Comparison of ENCODE assay signal across 21 cellular contexts in the genomic region with DNA sequence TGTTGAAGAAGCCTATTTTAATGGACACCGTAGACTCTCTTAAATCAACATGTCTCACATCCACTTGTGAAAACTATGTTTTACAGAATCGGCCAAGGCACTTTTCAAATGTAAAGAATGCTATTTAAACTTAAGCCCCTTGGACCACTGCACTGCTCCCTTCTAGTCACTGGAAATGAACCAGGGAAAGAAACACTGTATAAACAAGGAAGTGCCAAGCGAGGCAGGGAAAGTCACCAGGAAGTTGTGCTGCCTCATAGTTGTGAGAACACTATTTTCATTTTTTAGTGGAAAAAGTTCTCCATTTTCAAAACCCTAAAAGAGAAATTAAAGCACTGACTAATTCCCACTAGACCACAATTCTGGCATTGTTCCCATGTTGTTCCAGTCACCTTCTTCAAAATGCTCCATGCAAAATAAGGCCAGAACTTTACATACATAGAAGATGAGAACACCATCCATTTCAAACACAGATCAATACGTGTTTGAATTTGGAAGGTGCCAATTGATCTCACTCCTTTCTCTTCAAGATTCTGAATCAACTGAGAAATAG. TPM values are rescaled to one million over a fixed set of nuclear protein-coding genes. Genes with fewer than 3 reads are reported as not detected.
DNase-seq lines count a peak whose midpoint lies in the region; ATAC-seq, FAIRE-seq and TF ChIP-seq lines count a peak whose summit lies in the region.
"Had no signal": no experiment of that assay in that cellular context is flagged by ENCODE, and none has a peak within 500 bp of the region (broad histone marks: within the 10 kb centered on the region; RNA-seq: fewer than 3 reads in every experiment).

No MANE protein-coding gene starts in this region.

- H3K9ac ChIP-seq in H1 (replicated peaks in 1 of 4; ENCODE audit: extremely low read depth in 1 of 4, low read depth in 3 of 4, low read length in 3 of 4) = no peak overlapping the region

- H4K91ac ChIP-seq in H1 (replicated peaks; ENCODE audit: insufficient read length, low read length) = no peak overlapping the region

- DNase-seq in activated CD4-positive, alpha-beta T cell treated with anti-CD3 and anti-CD28 coated beads, Interleukin-2, amount 10 ng/mL, durations not matched to agents 24 days and 14 days = no peak
- DNase-seq in activated CD4-positive, alpha-beta T cell treated with anti-CD3 and anti-CD28 coated beads for 48 hours = no peak
- DNase-seq in A172 (ENCODE audit: low spot score) = peak; percentile 11
- DNase-seq in LHCN-M2 (ENCODE audit: low read depth) = peak; percentile 59
- DNase-seq in H1 (ENCODE audit: low read depth in 1 of 2, low spot score in 2 of 2) = no peak
- DNase-seq in NCI-H2081 (lab: John Stamatoyannopoulos, UW) = no peak
- DNase-seq in NCI-H510A (lab: John Stamatoyannopoulos, UW) = no peak
- DNase-seq: C1 segment of cervical spinal cord, DMS53, GOT3, HFFc6, KBM-7, MM.1S, NCI-H1105 treated with DMSO at 0.1 percent for 48 hours, NCI-H187, NCI-H446 treated with DMSO at 0.1 percent for 48 hours, NCI-H82 had no signal

- H3K4me1 ChIP-seq in H1 (replicated peaks in 1 of 4; ENCODE audit: control insufficient read depth in 3 of 4, insufficient read depth in 4 of 4, low read length in 3 of 4) = peaks cover 0 to 6% (median 1%) of the 10 kb centered on the region in 4 experiments; a peak in 2 of 7 replicates

- no peak for TF ChIP-seq EP300 in H1 (IDR thresholded peaks at IDR 0.05; ENCODE audit: borderline replicate concordance in 1 of 2, low read depth in 2 of 2, low read length in 2 of 2)

- peaks cover 14% of the 10 kb centered on the region for H3K9me3 Mint-ChIP-seq in activated CD4-positive, alpha-beta T cell treated with anti-CD3 and anti-CD28 coated beads, Interleukin-2, amount 10 ng/mL, durations not matched to agents 24 days and 14 days
- H3K9me3 Mint-ChIP-seq: HFFc6 had no signal

- no peaks in the 10 kb centered on the region for H3K27me3 ChIP-seq in H1 (replicated peaks in 1 of 4; ENCODE audit: control insufficient read depth in 3 of 4, extremely low read depth in 1 of 4, insufficient read depth in 3 of 4, low read length in 3 of 4)

- H2BK12ac ChIP-seq in H1 (ENCODE audit: low read depth, low read length) = no peak overlapping the region

- no peaks in the 10 kb centered on the region for H3K9me3 ChIP-seq in H1 (ENCODE audit: insufficient read depth in 2 of 2, low read depth in 1 of 2, low read length in 1 of 2)

- TF ChIP-seq CTCF in H1 (IDR thresholded peaks at IDR 0.05; ENCODE audit: control extremely low read depth in 1 of 3, insufficient read depth in 1 of 3, low read depth in 1 of 3, low read length in 3 of 3) = no peak

- H3K4me2 ChIP-seq in H1 (ENCODE audit: insufficient read depth in 1 of 2, low read depth in 2 of 2, low read length in 2 of 2) = no peak overlapping the region

- H2BK5ac ChIP-seq in H1 (ENCODE audit: low read depth, low read length) = no peak overlapping the region

- H4K5ac ChIP-seq in H1 (ENCODE audit: insufficient read length, low read depth, low read length) = no peak overlapping the region

- H4K8ac ChIP-seq in H1 (ENCODE audit: extremely low read depth, insufficient read depth, low read length) = no peak overlapping the region

- no peak overlapping the region for H3K4me3 ChIP-seq in H1 (ENCODE audit: extremely low read depth in 1 of 4, insufficient read depth in 2 of 4, low read depth in 3 of 4, low read length in 4 of 4)

- no peaks in the 10 kb centered on the region for H3K79me1 ChIP-seq in H1 (ENCODE audit: low read depth, low read length)

- H2BK15ac ChIP-seq in H1 (ENCODE audit: low read length) = no peak overlapping the region

- H2AFZ ChIP-seq in H1 (ENCODE audit: low read length) = no peak overlapping the region

- H3K4me1 Mint-ChIP-seq in activated CD4-positive, alpha-beta T cell treated with anti-CD3 and anti-CD28 coated beads, Interleukin-2, amount 10 ng/mL, durations not matched to agents 24 days and 14 days = peaks cover 28% of the 10 kb centered on the region

- no peaks in the 10 kb centered on the region for H3K79me2 ChIP-seq in H1 (ENCODE audit: control insufficient read depth in 1 of 2, insufficient read depth in 2 of 2, low read length in 2 of 2)

- no peak overlapping the region for H2BK20ac ChIP-seq in H1 (ENCODE audit: low read length)

- no peak for TF ChIP-seq RAD21 in H1 (IDR thresholded peaks at IDR 0.05 in 1 of 2, conservative IDR thresholded peaks at IDR 0.05 in 1 of 2; ENCODE audit: low read depth in 2 of 2, low read length in 2 of 2)

- H3K36me3 ChIP-seq in H1 (ENCODE audit: control insufficient read depth in 2 of 4, insufficient read depth in 4 of 4, low read length in 3 of 4) = no peaks in the 10 kb centered on the region

- H3K27ac ChIP-seq in H1 (ENCODE audit: low read depth, low read length) = no peak overlapping the region

- H2AK5ac ChIP-seq in H1 (ENCODE audit: low read depth, low read length) = no peak overlapping the region

- intact Hi-C loops in activated CD4-positive, alpha-beta T cell treated with anti-CD3 and anti-CD28 coated beads, Interleukin-2, amount 10 ng/mL, durations not matched to agents 24 days and 14 days (cut with micrococcal nuclease) = no loop called here

- WGBS in H1 (ENCODE audit: extremely low coverage in 1 of 2, insufficient coverage in 1 of 2, insufficient read length in 1 of 2, insufficient replicate concordance in 2 of 2, low coverage in 1 of 2, low lambda C conversion rate in 2 of 2, missing lambda C conversion rate in 1 of 2), 2 experiments = 87% methylated on average over 4 of the region's 4 CpGs; no CpG with 5 or more reads in 1 of the 2 experiments

- no peak overlapping the region for H3K4me3 Mint-ChIP-seq in activated CD4-positive, alpha-beta T cell treated with anti-CD3 and anti-CD28 coated beads, Interleukin-2, amount 10 ng/mL, durations not matched to agents 24 days and 14 days
- H3K4me3 Mint-ChIP-seq: HFFc6 had no signal

- no peaks in the 10 kb centered on the region for H4K20me1 ChIP-seq in H1 (replicated peaks in 1 of 2; ENCODE audit: control insufficient read depth in 1 of 2, insufficient read depth in 2 of 2, low read length in 2 of 2)

- H3K36me3 Mint-ChIP-seq in activated CD4-positive, alpha-beta T cell treated with anti-CD3 and anti-CD28 coated beads, Interleukin-2, amount 10 ng/mL, durations not matched to agents 24 days and 14 days (ENCODE audit: low read depth) = peaks cover 12% of the 10 kb centered on the region

- H3K27ac Mint-ChIP-seq in activated CD4-positive, alpha-beta T cell treated with anti-CD3 and anti-CD28 coated beads, Interleukin-2, amount 10 ng/mL, durations not matched to agents 24 days and 14 days = peak overlapping the region; percentile 18
- H3K27ac Mint-ChIP-seq: HFFc6 had no signal

- no peak for ATAC-seq in HG03521 (IDR thresholded peaks at IDR 0.05; ENCODE audit: unreplicated experiment)

- H3K56ac ChIP-seq in H1 (replicated peaks; ENCODE audit: insufficient read length, low read depth, low read length) = no peak overlapping the region

- FAIRE-seq in H1 (lab: Jason Lieb, UNC) = peak; percentile 39
- FAIRE-seq: A204.1, G401.6, RCC 7860 had no signal

- no peak overlapping the region for H3K14ac ChIP-seq in H1 (ENCODE audit: insufficient read length)

- TF ChIP-seq POLR2A in H1 (IDR thresholded peaks at IDR 0.05; ENCODE audit: control extremely low read depth in 1 of 2, low read depth in 2 of 2, low read length in 2 of 2) = no peak

- no peak overlapping the region for H2BK120ac ChIP-seq in H1 (replicated peaks; ENCODE audit: low read depth, low read length)

- H3K27me3 Mint-ChIP-seq in activated CD4-positive, alpha-beta T cell treated with anti-CD3 and anti-CD28 coated beads, Interleukin-2, amount 10 ng/mL, durations not matched to agents 24 days and 14 days = no peaks in the 10 kb centered on the region

- H3K4ac ChIP-seq in H1 (replicated peaks; ENCODE audit: insufficient read length, low read depth, low read length) = no peak overlapping the region

- H3K23me2 ChIP-seq in H1 (ENCODE audit: low read depth, low read length) = no peaks in the 10 kb centered on the region

- no peak overlapping the region for H3K18ac ChIP-seq in H1 (ENCODE audit: extremely low read depth, low read length)

- CTCF ChIA-PET in H1 (lab: Charles Lee; ENCODE audit: partially characterized antibody) = no interaction called here

- POLR2A ChIA-PET in H1 (lab: Charles Lee; ENCODE audit: partially characterized antibody) = no interaction called here

- H3K23ac ChIP-seq in H1 (ENCODE audit: insufficient read length) = no peak overlapping the region

TF ChIP-seq in H1, 55 proteins besides CTCF, POLR2A, EP300 and RAD21:
- no peak for TF ChIP-seq POLR2AphosphoS5 (IDR thresholded peaks at IDR 0.05; ENCODE audit: low read depth, low read length)
- TF ChIP-seq RXRA (IDR thresholded peaks at IDR 0.05; ENCODE audit: insufficient read depth, low read depth, low read length) = no peak
- TF ChIP-seq KDM4A (IDR thresholded peaks at IDR 0.05; ENCODE audit: low read depth, low read length, severe bottlenecking) = no peak
- no peak for TF ChIP-seq KDM5A (IDR thresholded peaks at IDR 0.05; ENCODE audit: low read length)
- TF ChIP-seq RNF2 (IDR thresholded peaks at IDR 0.05; ENCODE audit: borderline replicate concordance, low read depth, low read length, missing control alignments, poor library complexity, severe bottlenecking) = no peak
- no peak for TF ChIP-seq SRF (IDR thresholded peaks at IDR 0.05; ENCODE audit: low read depth, low read length)
- TF ChIP-seq ZNF274 (IDR thresholded peaks at IDR 0.05; ENCODE audit: borderline replicate concordance, extremely low read depth, low read length) = no peak

RNA-seq across cellular contexts. Expression of a gene that starts 13.5 kb away (rescaled TPM):
- total RNA-seq in activated CD4-positive, alpha-beta T cell treated with anti-CD3 and anti-CD28 coated beads, Interleukin-2, amount 10 ng/mL, durations not matched to agents 24 days and 14 days = 2.1 and 2.5 TPM in 2 replicates
- total RNA-seq in A172 (2014; rRNA removed; shearing (Covaris generic)) = 0.31 TPM in 1 of 2 replicates, not detected in the other
- total RNA-seq in LHCN-M2 (2014; rRNA removed) = 2.4 and 3.7 TPM in 2 replicates
- polyA plus RNA-seq in LHCN-M2 (2012) = 0.33 TPM
- 21.4 and 21.6 TPM in 2 replicates for total RNA-seq in H1 (2021; fragmentation: NEBNext Ultra II Directional; extraction: Animal tissue kit (Norgen Biotek cat#: 25700))
- polyA plus RNA-seq in H1 (2011; rRNA removed) = 0.56 and 0.58 TPM in 2 replicates
- 0.79 TPM for polyA plus RNA-seq in H1 (2011; cell fraction: cytosol; rRNA removed)
- polyA plus RNA-seq in H1 (2011; cell fraction: nucleus; rRNA removed) = 1.7 TPM
- polyA plus RNA-seq in H1 (2012, experiment 1 of 2) = 0.82 to 1.5 TPM (median 1.3 TPM) in 4 replicates
- polyA plus RNA-seq in H1 (2012, experiment 2 of 2) = 0.04 TPM
- 5.2 TPM for polyA plus RNA-seq in H1 (2013, experiment 1 of 2)
- polyA plus RNA-seq in H1 (2013, experiment 2 of 2) = 4.3 TPM
- 6.5 and 8.8 TPM in 2 replicates for polyA minus RNA-seq in H1 (2011; rRNA and poly(A)+ RNA removed)
- 3.0 TPM for polyA minus RNA-seq in H1 (2011; cell fraction: cytosol; rRNA and poly(A)+ RNA removed)
- 29.4 TPM for polyA minus RNA-seq in H1 (2011; cell fraction: nucleus; rRNA and poly(A)+ RNA removed)

Comparison
In these comparisons a context has a peak if more than half of its experiments do, and no peak if none do; other contexts are left out.
1. DNase-seq: peak in A172 (single experiment) and LHCN-M2 (single experiment); none in activated CD4-positive, alpha-beta T cell treated with anti-CD3 and anti-CD28 coated beads, Interleukin-2, amount 10 ng/mL, durations not matched to agents 24 days and 14 days (single experiment), activated CD4-positive, alpha-beta T cell treated with anti-CD3 and anti-CD28 coated beads for 48 hours (single experiment), H1 (0 of 2), NCI-H2081 (0 of 2) and NCI-H510A (single experiment).